In genomic region chr1:85884372-85885035, GRCh38 we compare ENCODE assay signal across 9 cellular contexts.
A peak's percentile ranks its signal among the peaks of the same experiment; 100 is the strongest.
DNase-seq lines count a peak whose midpoint lies in the region; ATAC-seq and TF ChIP-seq lines count a peak whose summit lies in the region.
"Had no signal": no experiment of that assay in that cellular context is flagged by ENCODE, and none has a peak within 500 bp of the region (broad histone marks: within the 10 kb centered on the region; RNA-seq: fewer than 3 reads in every experiment).

No MANE protein-coding gene starts in this region.

- TF ChIP-seq EP300 in ovary (IDR thresholded peaks at IDR 0.05) = no peak

- in situ Hi-C loops in G401 (cut with HindIII; ENCODE audit: low sequenced_read_pairs) = loop anchor here (25.0 kb wide), 1 partner anchor 572 kb away; no protein-coding TSS in a partner anchor

- intact Hi-C loops in ovary (cut with DNase I) = no loop called here

- no peak for TF ChIP-seq POLR2A in ovary (IDR thresholded peaks at IDR 0.05)

- TF ChIP-seq CTCF in osteoblast (IDR thresholded peaks at IDR 0.05; ENCODE audit: extremely low read depth, low read depth, low read length) = peak; percentile 59
- no peak for TF ChIP-seq CTCF in ovary (IDR thresholded peaks at IDR 0.05)

- no peaks in the 10 kb centered on the region for H3K27me3 ChIP-seq in osteoblast (ENCODE audit: insufficient read depth, low read length)
- H3K27me3 ChIP-seq in ovary = no peaks in the 10 kb centered on the region
- H3K27me3 ChIP-seq: SJCRH30 had no signal

- ATAC-seq in GM18909 (IDR thresholded peaks at IDR 0.05; ENCODE audit: poor library complexity, unreplicated experiment) (no peak), HG03571 (IDR thresholded peaks at IDR 0.05; ENCODE audit: unreplicated experiment) (no peak)

- H3K4me2 ChIP-seq in osteoblast (ENCODE audit: insufficient read depth, low read length) = no peak overlapping the region

- H3K9me3 ChIP-seq in osteoblast (ENCODE audit: low read depth, low read length) (no peaks in the 10 kb centered on the region), ovary (no peaks in the 10 kb centered on the region)
- H3K9me3 ChIP-seq: SJCRH30 had no signal

- WGBS in ovary, 3 donors = 55 to 63% (median 60%) methylated on average over 1 of the region's 1 CpG

- H3K27ac ChIP-seq in osteoblast (ENCODE audit: low read depth, low read length) (no peak overlapping the region), ovary (no peak overlapping the region)
- H3K27ac ChIP-seq: SJCRH30 had no signal

- H3K36me3 ChIP-seq in osteoblast (ENCODE audit: insufficient read depth, low read length) (no peaks in the 10 kb centered on the region), ovary (no peaks in the 10 kb centered on the region)
- H3K36me3 ChIP-seq: SJCRH30 had no signal

- H2AFZ ChIP-seq in osteoblast (ENCODE audit: low read length) = peak overlapping the region; percentile 45

- H3K4me3 ChIP-seq in osteoblast (ENCODE audit: insufficient read depth, low read length) (no peak overlapping the region), ovary (no peak overlapping the region)
- H3K4me3 ChIP-seq: SJCRH30 had no signal

- H3K4me1 ChIP-seq in osteoblast (ENCODE audit: insufficient read depth, low read length) (no peaks in the 10 kb centered on the region), ovary (ENCODE audit: insufficient read depth) (no peaks in the 10 kb centered on the region)
- H3K4me1 ChIP-seq: SJCRH30 had no signal

- no peaks in the 10 kb centered on the region for H4K20me1 ChIP-seq in osteoblast (ENCODE audit: insufficient read depth, low read length)

- DNase-seq in G401 (ENCODE audit: low spot score) (peak; percentile 27), NCI-H2081 treated with DMSO at 0.1 percent for 48 hours (lab: John Stamatoyannopoulos, UW) (peak; percentile 11), dermis blood vessel endothelial cell (peak; percentile 32), osteoblast (ENCODE audit: insufficient read length, low spot score, missing footprints) (peak; percentile 21), ovary (no peak), superior temporal gyrus (ENCODE audit: extremely low spot score) (no peak)

- no peaks in the 10 kb centered on the region for H3K79me2 ChIP-seq in osteoblast (ENCODE audit: insufficient read depth, low read length)

Comparison
In these comparisons a context has a peak if more than half of its experiments do, and no peak if none do; other contexts are left out.
1. DNase-seq: peak in G401 (single experiment), NCI-H2081 treated with DMSO at 0.1 percent for 48 hours (single experiment), dermis blood vessel endothelial cell (single experiment) and osteoblast (single experiment); none in ovary (0 of 5) and superior temporal gyrus (single experiment).